ENCODE assay signal across 15 cellular contexts in genomic region chr12:43653917-43654316, GRCh38.
"Had no signal": no experiment of that assay in that cellular context is flagged by ENCODE, and none has a peak within 500 bp of the region (broad histone marks: within the 10 kb centered on the region; RNA-seq: fewer than 3 reads in every experiment).

No MANE protein-coding gene starts in this region.

- DNase-seq: activated CD4-positive, alpha-beta T cell treated with anti-CD3 and anti-CD28 coated beads, Interleukin-2, amount 10 ng/mL, durations not matched to agents 7 days and 5 days; activated CD8-positive, alpha-beta memory T cell treated with anti-CD3 and anti-CD28 coated beads, Interleukin-2, amount 50 U/mL, for 48 hours; activated naive CD8-positive, alpha-beta T cell treated with anti-CD3 and anti-CD28 coated beads, Interleukin-2, amount 10 ng/mL, durations not matched to agents 7 days and 5 days; central memory CD4-positive, alpha-beta T cell; colonic mucosa; esophagus squamous epithelium; foreskin melanocyte; immature natural killer cell; left cardiac atrium; lower lobe of right lung; ovary; sigmoid colon; stimulated activated CD4-positive, alpha-beta T cell treated with anti-CD3 and anti-CD28 coated beads, Interleukin-1b, Interleukin-23, amount 100 ng/mL, for 48 hours; upper lobe of right lung had no signal

- H3K27me3 ChIP-seq: colonic mucosa, esophagus squamous epithelium, ovary, sigmoid colon, upper lobe of right lung had no signal

- H3K27ac ChIP-seq: colonic mucosa, esophagus squamous epithelium, lower lobe of right lung, ovary, sigmoid colon, thoracic aorta, upper lobe of right lung had no signal

- H3K4me1 ChIP-seq: colonic mucosa, esophagus squamous epithelium, lower lobe of right lung, sigmoid colon, upper lobe of right lung had no signal

- ATAC-seq: left cardiac atrium, lower lobe of right lung, upper lobe of right lung had no signal

- H3K36me3 ChIP-seq: colonic mucosa, esophagus squamous epithelium, lower lobe of right lung, ovary, sigmoid colon, thoracic aorta, upper lobe of right lung had no signal

- H3K9me3 ChIP-seq: colonic mucosa, esophagus squamous epithelium, lower lobe of right lung, ovary, sigmoid colon, thoracic aorta, upper lobe of right lung had no signal

- H3K4me3 ChIP-seq: colonic mucosa, esophagus squamous epithelium, lower lobe of right lung, ovary, sigmoid colon, thoracic aorta, upper lobe of right lung had no signal
